Comparison of ENCODE assay signal across 8 cellular contexts in the genomic region with DNA sequence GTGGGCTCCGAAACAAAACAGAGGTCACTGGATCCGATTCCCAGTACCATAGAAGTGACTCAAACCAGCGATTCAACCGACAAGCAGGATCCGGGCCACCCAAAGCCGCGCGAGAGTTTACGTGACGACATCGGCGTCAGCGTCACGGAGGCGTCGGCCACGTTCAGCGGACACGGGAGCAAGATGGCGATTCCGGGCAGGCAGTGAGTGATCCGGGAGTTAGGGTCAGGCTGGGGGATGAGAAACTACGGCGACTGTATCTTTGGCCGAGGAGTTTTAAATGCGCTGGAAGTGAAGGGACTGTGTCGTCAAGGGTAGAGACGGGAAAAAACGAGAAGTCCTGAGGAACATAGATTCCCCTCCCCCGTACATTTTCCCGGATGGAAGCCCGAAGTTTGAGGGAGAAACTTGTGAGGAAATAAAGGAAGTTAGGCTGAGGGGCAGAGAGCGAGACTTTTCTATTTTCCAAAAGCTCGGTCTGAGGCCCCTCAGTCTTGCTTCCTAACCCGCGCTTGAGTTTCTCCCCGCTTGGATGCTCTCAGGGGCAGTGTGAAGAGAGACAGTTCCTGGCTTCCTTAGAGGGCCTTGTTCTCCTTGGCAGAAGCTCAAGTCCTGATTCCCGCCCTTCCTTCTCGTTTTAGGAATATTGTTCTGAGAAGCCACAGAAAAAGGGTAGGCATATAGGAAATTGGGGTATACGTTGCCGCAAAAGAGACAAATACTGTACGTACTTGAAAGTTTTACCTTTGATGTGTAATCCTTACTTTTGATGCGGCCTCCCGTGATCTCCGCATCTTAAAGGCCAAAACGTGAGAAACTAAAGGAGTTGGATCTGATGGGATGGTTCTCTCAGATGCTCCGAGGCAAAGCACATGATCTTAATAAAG. TPM values are rescaled to one million over a fixed set of nuclear protein-coding genes. Genes with fewer than 3 reads are reported as not detected.
A peak's percentile ranks its signal among the peaks of the same experiment; 100 is the strongest.
DNase-seq lines count a peak whose midpoint lies in the region; ATAC-seq, FAIRE-seq and TF ChIP-seq lines count a peak whose summit lies in the region.

A gene with protein sequence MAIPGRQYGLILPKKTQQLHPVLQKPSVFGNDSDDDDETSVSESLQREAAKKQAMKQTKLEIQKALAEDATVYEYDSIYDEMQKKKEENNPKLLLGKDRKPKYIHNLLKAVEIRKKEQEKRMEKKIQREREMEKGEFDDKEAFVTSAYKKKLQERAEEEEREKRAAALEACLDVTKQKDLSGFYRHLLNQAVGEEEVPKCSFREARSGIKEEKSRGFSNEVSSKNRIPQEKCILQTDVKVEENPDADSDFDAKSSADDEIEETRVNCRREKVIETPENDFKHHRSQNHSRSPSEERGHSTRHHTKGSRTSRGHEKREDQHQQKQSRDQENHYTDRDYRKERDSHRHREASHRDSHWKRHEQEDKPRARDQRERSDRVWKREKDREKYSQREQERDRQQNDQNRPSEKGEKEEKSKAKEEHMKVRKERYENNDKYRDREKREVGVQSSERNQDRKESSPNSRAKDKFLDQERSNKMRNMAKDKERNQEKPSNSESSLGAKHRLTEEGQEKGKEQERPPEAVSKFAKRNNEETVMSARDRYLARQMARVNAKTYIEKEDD (plus strand): TSS at position 156 of the 887 bp plus-strand sequence. CDS start 28 bp downstream, at position 184.

- H3K27ac Mint-ChIP-seq in activated naive CD8-positive, alpha-beta T cell treated with anti-CD3 and anti-CD28 coated beads, Interleukin-2, amount 50 U/mL, for 24 hours: peak within 1 kb of the TSS; percentile 100

- H3K27me3 ChIP-seq in cardiac muscle cell (no peaks in the 10 kb centered on the region), pancreas (no peaks in the 10 kb centered on the region), thyroid gland (no peaks in the 10 kb centered on the region)

- peak; percentile 85 for DNase-seq in GM10266 (ENCODE audit: extremely low spot score)
- DNase-seq in NCI-H1436 treated with DMSO at 0.1 percent for 48 hours (lab: John Stamatoyannopoulos, UW): peak; percentile 81
- DNase-seq in T follicular helper cell (ENCODE audit: low read depth): peak; percentile 89
- DNase-seq in activated naive CD8-positive, alpha-beta T cell treated with anti-CD3 and anti-CD28 coated beads, Interleukin-2, amount 50 U/mL, for 24 hours: peak; percentile 94
- DNase-seq in cardiac muscle cell (ENCODE audit: low read depth in 1 of 2, low spot score in 1 of 2): peak; percentile 95 to 97
- peak; percentile 92 to 97 (median 94) for DNase-seq in pancreas
- peak; percentile 93 to 95 for DNase-seq in thyroid gland

- WGBS in pancreas, 2 donors: 0 to 1% methylated on average over 47 of the region's 47 CpGs
- WGBS in thyroid gland, 2 donors: 0 to 1% methylated on average over 44 to 47 of the region's 47 CpGs

- peak; percentile 76 to 94 for TF ChIP-seq POLR2A in thyroid gland (IDR thresholded peaks at IDR 0.05)

- no peaks in the 10 kb centered on the region for H3K9me3 Mint-ChIP-seq in activated naive CD8-positive, alpha-beta T cell treated with anti-CD3 and anti-CD28 coated beads, Interleukin-2, amount 50 U/mL, for 24 hours

- H3K4me1 ChIP-seq in cardiac muscle cell (ENCODE audit: low read depth) (peaks cover 7% of the 10 kb centered on the region), pancreas (peaks cover 0 to 25% (median 8%) of the 10 kb centered on the region in 3 donors), thyroid gland (peaks cover 7 to 21% of the 10 kb centered on the region in 2 donors)

- no peaks in the 10 kb centered on the region for H3K9me3 ChIP-seq in cardiac muscle cell (ENCODE audit: low read depth)
- H3K9me3 ChIP-seq in pancreas: no peaks in the 10 kb centered on the region
- H3K9me3 ChIP-seq in thyroid gland: no peaks in the 10 kb centered on the region

- no peak for TF ChIP-seq CTCF in GM10266 (IDR thresholded peaks at IDR 0.05; ENCODE audit: control insufficient read depth, insufficient read depth, low read depth, missing control alignments)
- no peak for TF ChIP-seq CTCF in cardiac muscle cell (IDR thresholded peaks at IDR 0.05; ENCODE audit: low read depth, low read length)
- no peak for TF ChIP-seq CTCF in pancreas (IDR thresholded peaks at IDR 0.05)
- TF ChIP-seq CTCF in thyroid gland (IDR thresholded peaks at IDR 0.05): no peak

- peaks cover 8% of the 10 kb centered on the region for H3K36me3 ChIP-seq in cardiac muscle cell
- peaks cover 0 to 5% (median 0%) of the 10 kb centered on the region in 3 donors for H3K36me3 ChIP-seq in pancreas
- peaks cover 0 to 8% of the 10 kb centered on the region in 2 donors for H3K36me3 ChIP-seq in thyroid gland

- no peaks in the 10 kb centered on the region for H3K27me3 Mint-ChIP-seq in activated naive CD8-positive, alpha-beta T cell treated with anti-CD3 and anti-CD28 coated beads, Interleukin-2, amount 50 U/mL, for 24 hours

- peak within 1 kb of the TSS; percentile 71 for H3K4me3 ChIP-seq in cardiac muscle cell
- H3K4me3 ChIP-seq in pancreas: peak within 1 kb of the TSS; percentile 28 to 67 (median 54)
- peak within 1 kb of the TSS; percentile 37 to 60 (median 58) for H3K4me3 ChIP-seq in thyroid gland (replicated peaks in 1 of 3)

- intact Hi-C loops in pancreas (cut with DNase I): no loop called here
- intact Hi-C loops in thyroid gland (cut with DNase I): no loop called here

- ATAC-seq in HG02759 (IDR thresholded peaks at IDR 0.05; ENCODE audit: unreplicated experiment): peak; percentile 95
- ATAC-seq in activated naive CD8-positive, alpha-beta T cell treated with anti-CD3 and anti-CD28 coated beads, Interleukin-2, amount 50 U/mL, for 24 hours: peak; percentile 92
- peak; percentile 97 to 99 (median 98) for ATAC-seq in pancreas

- H3K27ac ChIP-seq in cardiac muscle cell (peak within 1 kb of the TSS; percentile 93), pancreas (peak within 1 kb of the TSS; percentile 89 to 95 (median 91)), thyroid gland (peak within 1 kb of the TSS; percentile 91 to 96 (median 95))

- FAIRE-seq in pancreas (lab: Jason Lieb, UNC): no peak

- peak within 1 kb of the TSS; percentile 99 for H3K4me3 Mint-ChIP-seq in activated naive CD8-positive, alpha-beta T cell treated with anti-CD3 and anti-CD28 coated beads, Interleukin-2, amount 50 U/mL, for 24 hours

- peaks cover 62% of the 10 kb centered on the region for H3K4me1 Mint-ChIP-seq in activated naive CD8-positive, alpha-beta T cell treated with anti-CD3 and anti-CD28 coated beads, Interleukin-2, amount 50 U/mL, for 24 hours

- peaks cover 36% of the 10 kb centered on the region for H3K36me3 Mint-ChIP-seq in activated naive CD8-positive, alpha-beta T cell treated with anti-CD3 and anti-CD28 coated beads, Interleukin-2, amount 50 U/mL, for 24 hours (ENCODE audit: low read depth)

RNA-seq across cellular contexts. Expression of the gene that starts here (rescaled TPM):
- total RNA-seq in cardiac muscle cell (4.8 and 14.6 TPM in 2 replicates), pancreas (10 to 100 TPM; 13.8 to 18.2 (median 15.0) TPM), thyroid gland (10 to 100 TPM; 21.3 to 33.3 (median 25.5) TPM)
- polyA plus RNA-seq in cardiac muscle cell (29.1 and 38.9 TPM in 2 replicates), pancreas (10 to 100 TPM; 15.4 to 24.2 TPM)

Comparison
In these comparisons a context has a peak if more than half of its experiments do, and no peak if none do; other contexts are left out.
1. Peak in every context shown above with its lines: DNase-seq, ATAC-seq, H3K4me3 ChIP-seq and H3K27ac ChIP-seq.